In genomic region chr21:45300786-45301520, GRCh38 we compare ENCODE assay signal across 13 cellular contexts. TPM values are rescaled to one million over a fixed set of nuclear protein-coding genes. Genes with fewer than 3 reads are reported as not detected.
A peak's percentile ranks its signal among the peaks of the same experiment; 100 is the strongest.
DNase-seq lines count a peak whose midpoint lies in the region; ATAC-seq and TF ChIP-seq lines count a peak whose summit lies in the region.
"Had no signal": no experiment of that assay in that cellular context is flagged by ENCODE, and none has a peak within 500 bp of the region (broad histone marks: within the 10 kb centered on the region; RNA-seq: fewer than 3 reads in every experiment).

No MANE protein-coding gene starts in this region.

- no peak overlapping the region for H3K4me3 ChIP-seq in hepatocyte
- no peak overlapping the region for H3K4me3 ChIP-seq in parathyroid adenoma (ENCODE audit: low read depth, low read length)

- H3K4me1 Mint-ChIP-seq in stimulated activated naive CD8-positive, alpha-beta T cell treated with anti-CD3 and anti-CD28 coated beads, Interleukin-15, amount 100 ng/mL, for 72 hours: peaks cover 51% of the 10 kb centered on the region

- H3K27me3 Mint-ChIP-seq in stimulated activated naive CD8-positive, alpha-beta T cell treated with anti-CD3 and anti-CD28 coated beads, Interleukin-15, amount 100 ng/mL, for 72 hours: no peaks in the 10 kb centered on the region

- H3K4me1 ChIP-seq in hepatocyte (ENCODE audit: insufficient read depth) (peaks cover 14% of the 10 kb centered on the region), parathyroid adenoma (no peaks in the 10 kb centered on the region)

- DNase-seq in stimulated activated naive CD8-positive, alpha-beta T cell treated with anti-CD3 and anti-CD28 coated beads, Interleukin-15, amount 100 ng/mL, for 72 hours: no peak
- DNase-seq in stimulated activated naive CD8-positive, alpha-beta T cell treated with anti-CD3 and anti-CD28 coated beads, Interleukin-15, Interleukin-2, amounts not matched to agents 100 U/mL and 50 U/mL, for 24 hours: no peak
- DNase-seq in hepatocyte (ENCODE audit: low spot score): no peak
- no peak for DNase-seq in stimulated activated CD4-positive, alpha-beta T cell treated with anti-CD3 and anti-CD28 coated beads, Interleukin-1b, Interleukin-23, amount 100 ng/mL, for 48 hours
- no peak for DNase-seq in activated CD4-positive, CD25-positive, alpha-beta regulatory T cell treated with anti-CD3 and anti-CD28 coated beads, Interleukin-2, amount 50 U/mL, for 72 hours
- DNase-seq in NCI-H2107 treated with DMSO at 0.1 percent for 48 hours (lab: John Stamatoyannopoulos, UW; ENCODE audit: unreplicated experiment): no peak
- DNase-seq in HCEC 1CT: no peak
- DNase-seq: activated CD4-positive, alpha-beta T cell treated with anti-CD3 and anti-CD28 coated beads for 1 hour; activated effector memory CD4-positive, alpha-beta T cell treated with Interleukin-2 at 50 U/mL for 16 hours; cerebellar nuclear complex; NCI-H1930 had no signal

- no peaks in the 10 kb centered on the region for H4K20me1 ChIP-seq in hepatocyte (ENCODE audit: insufficient read depth, poor library complexity, severe bottlenecking)

- TF ChIP-seq CTCF in hepatocyte (IDR thresholded peaks at IDR 0.05; ENCODE audit: poor library complexity) (no peak), parathyroid adenoma (IDR thresholded peaks at IDR 0.05) (no peak)

- H3K4me2 ChIP-seq in hepatocyte (no peak overlapping the region), parathyroid adenoma (ENCODE audit: low read length) (no peak overlapping the region)
- H3K4me2 ChIP-seq: KMS-11 had no signal

- H3K27me3 ChIP-seq in hepatocyte (no peaks in the 10 kb centered on the region), parathyroid adenoma (ENCODE audit: control insufficient read depth, insufficient read depth, low read length) (no peaks in the 10 kb centered on the region)

- no peak overlapping the region for H3K4me3 Mint-ChIP-seq in stimulated activated naive CD8-positive, alpha-beta T cell treated with anti-CD3 and anti-CD28 coated beads, Interleukin-15, amount 100 ng/mL, for 72 hours

- WGBS in hepatocyte (ENCODE audit: low lambda C conversion rate, missing lambda C conversion rate): 88% methylated on average over 36 of the region's 43 CpGs

- no peaks in the 10 kb centered on the region for H3K9me2 ChIP-seq in hepatocyte (replicated peaks; ENCODE audit: insufficient read depth)

- H3K36me3 ChIP-seq in hepatocyte (replicated peaks; ENCODE audit: insufficient read depth, low read depth) (no peaks in the 10 kb centered on the region), parathyroid adenoma (ENCODE audit: control insufficient read depth, insufficient read depth, low read length) (no peaks in the 10 kb centered on the region)

- H2AFZ ChIP-seq in hepatocyte: no peak overlapping the region
- no peak overlapping the region for H2AFZ ChIP-seq in parathyroid adenoma

- H3K9ac ChIP-seq in parathyroid adenoma: no peak overlapping the region
- H3K9ac ChIP-seq: KMS-11 had no signal

- no peak overlapping the region for H3K27ac Mint-ChIP-seq in stimulated activated naive CD8-positive, alpha-beta T cell treated with anti-CD3 and anti-CD28 coated beads, Interleukin-15, amount 100 ng/mL, for 72 hours

- no peaks in the 10 kb centered on the region for H3K9me3 Mint-ChIP-seq in stimulated activated naive CD8-positive, alpha-beta T cell treated with anti-CD3 and anti-CD28 coated beads, Interleukin-15, amount 100 ng/mL, for 72 hours

- peaks cover 23% of the 10 kb centered on the region for H3K79me2 ChIP-seq in hepatocyte
- no peaks in the 10 kb centered on the region for H3K79me2 ChIP-seq in parathyroid adenoma

- H3K9me3 ChIP-seq in hepatocyte (ENCODE audit: low read depth) (no peaks in the 10 kb centered on the region), parathyroid adenoma (ENCODE audit: control insufficient read depth, low read length) (no peaks in the 10 kb centered on the region)

- H3K27ac ChIP-seq in hepatocyte (peak overlapping the region; percentile 83), parathyroid adenoma (peak overlapping the region; percentile 82)
- H3K27ac ChIP-seq: KMS-11 had no signal

- ATAC-seq in stimulated activated naive CD8-positive, alpha-beta T cell treated with anti-CD3 and anti-CD28 coated beads, Interleukin-15, amount 100 ng/mL, for 72 hours: peak; percentile 6
- ATAC-seq in stimulated activated naive CD8-positive, alpha-beta T cell treated with anti-CD3 and anti-CD28 coated beads, Interleukin-15, Interleukin-2, amounts not matched to agents 100 U/mL and 50 U/mL, for 24 hours: no peak

RNA-seq across cellular contexts. Expression of gene POFUT2, which starts 13.3 kb away (rescaled TPM):
- 25.5 and 30.7 TPM in 2 replicates for total RNA-seq in hepatocyte
- polyA plus RNA-seq in hepatocyte: 54.4 and 57.7 TPM in 2 replicates
